ENCODE assay signal across 1 cellular context in the genomic region with DNA sequence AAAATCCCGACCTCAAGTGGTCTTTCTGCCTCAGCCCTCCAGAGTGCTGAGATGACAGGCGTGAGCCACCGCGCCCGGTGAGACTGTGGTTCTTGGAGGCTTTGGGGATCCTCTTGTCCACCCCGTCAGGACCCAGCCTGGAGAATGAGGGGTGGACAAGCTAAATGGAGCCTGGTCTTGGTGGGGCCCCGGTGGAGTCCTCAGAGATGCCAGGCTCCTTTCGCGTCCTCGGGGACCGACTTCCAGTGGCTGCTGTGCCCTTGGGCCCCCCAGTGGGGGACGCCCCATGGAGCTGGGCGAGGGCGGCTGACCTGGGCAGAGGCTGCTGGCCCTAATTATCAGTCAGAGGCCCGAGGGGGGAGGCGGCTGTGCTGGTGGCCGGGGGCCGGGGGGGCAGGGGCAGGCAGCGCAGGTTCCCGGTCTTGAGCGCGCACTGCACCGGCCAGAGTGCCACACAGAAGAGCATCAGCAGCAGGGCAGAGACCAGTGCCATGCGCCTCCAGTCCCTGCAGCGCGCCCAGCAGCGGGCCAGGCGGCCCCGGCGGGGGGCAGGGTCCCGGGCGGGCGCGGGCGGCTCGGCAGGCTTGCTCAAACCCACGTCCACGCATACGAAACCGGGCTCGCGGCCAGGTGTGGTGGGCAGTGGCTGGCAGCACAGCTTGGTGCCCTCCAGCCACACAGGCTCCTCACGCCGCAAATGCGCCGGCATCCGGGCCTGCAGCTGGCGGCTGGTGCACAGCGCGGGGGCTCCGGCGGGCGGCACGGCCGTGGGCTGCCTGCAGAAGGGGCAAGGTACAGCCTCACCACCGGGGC.
TF ChIP-seq lines count a peak whose summit lies in the region.

No MANE protein-coding gene starts in this region.

TF ChIP-seq in K562, 482 proteins besides CTCF, POLR2A, EP300 and RAD21:
- TF ChIP-seq NR0B1 (IDR thresholded peaks at IDR 0.05; ENCODE audit: partially characterized antibody) (no peak), HNRNPL (IDR thresholded peaks at IDR 0.05; ENCODE audit: low read depth, low read length) (peak; percentile 70; the same call in 1 of the 2 replicates)
- TF ChIP-seq, protein P1, sequence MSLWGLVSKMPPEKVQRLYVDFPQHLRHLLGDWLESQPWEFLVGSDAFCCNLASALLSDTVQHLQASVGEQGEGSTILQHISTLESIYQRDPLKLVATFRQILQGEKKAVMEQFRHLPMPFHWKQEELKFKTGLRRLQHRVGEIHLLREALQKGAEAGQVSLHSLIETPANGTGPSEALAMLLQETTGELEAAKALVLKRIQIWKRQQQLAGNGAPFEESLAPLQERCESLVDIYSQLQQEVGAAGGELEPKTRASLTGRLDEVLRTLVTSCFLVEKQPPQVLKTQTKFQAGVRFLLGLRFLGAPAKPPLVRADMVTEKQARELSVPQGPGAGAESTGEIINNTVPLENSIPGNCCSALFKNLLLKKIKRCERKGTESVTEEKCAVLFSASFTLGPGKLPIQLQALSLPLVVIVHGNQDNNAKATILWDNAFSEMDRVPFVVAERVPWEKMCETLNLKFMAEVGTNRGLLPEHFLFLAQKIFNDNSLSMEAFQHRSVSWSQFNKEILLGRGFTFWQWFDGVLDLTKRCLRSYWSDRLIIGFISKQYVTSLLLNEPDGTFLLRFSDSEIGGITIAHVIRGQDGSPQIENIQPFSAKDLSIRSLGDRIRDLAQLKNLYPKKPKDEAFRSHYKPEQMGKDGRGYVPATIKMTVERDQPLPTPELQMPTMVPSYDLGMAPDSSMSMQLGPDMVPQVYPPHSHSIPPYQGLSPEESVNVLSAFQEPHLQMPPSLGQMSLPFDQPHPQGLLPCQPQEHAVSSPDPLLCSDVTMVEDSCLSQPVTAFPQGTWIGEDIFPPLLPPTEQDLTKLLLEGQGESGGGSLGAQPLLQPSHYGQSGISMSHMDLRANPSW (CRISPR knock-in tag; IDR thresholded peaks at IDR 0.05) = no peak
- TF ChIP-seq, protein P2, sequence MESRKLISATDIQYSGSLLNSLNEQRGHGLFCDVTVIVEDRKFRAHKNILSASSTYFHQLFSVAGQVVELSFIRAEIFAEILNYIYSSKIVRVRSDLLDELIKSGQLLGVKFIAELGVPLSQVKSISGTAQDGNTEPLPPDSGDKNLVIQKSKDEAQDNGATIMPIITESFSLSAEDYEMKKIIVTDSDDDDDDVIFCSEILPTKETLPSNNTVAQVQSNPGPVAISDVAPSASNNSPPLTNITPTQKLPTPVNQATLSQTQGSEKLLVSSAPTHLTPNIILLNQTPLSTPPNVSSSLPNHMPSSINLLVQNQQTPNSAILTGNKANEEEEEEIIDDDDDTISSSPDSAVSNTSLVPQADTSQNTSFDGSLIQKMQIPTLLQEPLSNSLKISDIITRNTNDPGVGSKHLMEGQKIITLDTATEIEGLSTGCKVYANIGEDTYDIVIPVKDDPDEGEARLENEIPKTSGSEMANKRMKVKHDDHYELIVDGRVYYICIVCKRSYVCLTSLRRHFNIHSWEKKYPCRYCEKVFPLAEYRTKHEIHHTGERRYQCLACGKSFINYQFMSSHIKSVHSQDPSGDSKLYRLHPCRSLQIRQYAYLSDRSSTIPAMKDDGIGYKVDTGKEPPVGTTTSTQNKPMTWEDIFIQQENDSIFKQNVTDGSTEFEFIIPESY (CRISPR knock-in tag; IDR thresholded peaks at IDR 0.05) = peak; percentile 63; the same call in 1 of the 2 replicates
